8 cellular contexts compared by ENCODE assay signal in the genomic region with DNA sequence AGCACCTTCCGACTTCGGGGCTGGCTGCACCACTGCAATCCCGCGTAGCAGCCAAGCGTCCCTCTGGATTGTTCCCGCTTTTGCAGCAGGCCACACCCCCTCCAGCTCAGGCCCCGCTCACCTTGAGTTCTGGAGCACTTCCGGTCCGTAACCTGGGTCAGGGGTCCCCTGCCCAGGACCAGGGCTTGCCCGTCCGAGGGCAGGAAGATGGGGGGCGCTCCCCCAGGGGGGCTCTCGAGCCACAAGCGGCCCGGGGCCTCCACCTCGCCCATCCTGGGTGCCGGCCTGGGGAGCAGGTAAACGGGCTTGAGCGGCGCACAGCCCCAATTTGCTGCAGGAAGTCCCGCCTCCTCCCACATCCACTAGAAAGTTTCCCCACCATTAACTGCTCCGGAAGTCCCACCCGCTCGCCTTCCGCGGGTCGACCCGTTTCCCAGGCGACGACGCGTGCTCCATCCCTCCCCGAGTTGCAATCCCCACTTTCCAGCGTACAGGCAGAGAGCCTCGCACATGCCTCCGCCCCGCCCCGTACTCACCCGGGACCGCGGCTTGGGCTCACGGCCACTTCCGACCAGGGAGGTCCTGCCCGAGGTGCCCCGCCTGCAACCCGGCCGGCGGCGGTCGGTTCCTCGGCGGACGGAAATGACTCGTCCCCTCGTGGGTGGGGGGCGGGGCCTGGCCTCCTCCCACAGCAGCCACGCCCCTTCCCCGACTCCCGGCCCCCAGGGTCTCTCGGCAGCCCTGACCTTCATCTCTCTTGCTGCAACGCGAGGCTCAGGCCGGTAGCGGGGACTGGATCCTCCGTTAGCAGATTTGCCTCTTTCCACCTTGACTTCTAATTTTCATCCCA. TPM values are rescaled to one million over a fixed set of nuclear protein-coding genes. Genes with fewer than 3 reads are reported as not detected.
DNase-seq lines count a peak whose midpoint lies in the region; ATAC-seq and TF ChIP-seq lines count a peak whose summit lies in the region.

Gene PNKP, minus strand, starts transcription at position 644 of the 850 bp plus-strand sequence. Its CDS starts 372 bp downstream, at position 272.

- ATAC-seq in GM21825 (IDR thresholded peaks at IDR 0.05; ENCODE audit: unreplicated experiment), result peak; percentile 34
- ATAC-seq in naive thymus-derived CD8-positive, alpha-beta T cell, result peak; percentile 51 to 65

- DNase-seq in DMS53 (lab: John Stamatoyannopoulos, UW) (peak; percentile 94), RWPE1 (ENCODE audit: low spot score) (peak; percentile 93), fibroblast of lung (ENCODE audit: low read depth in 2 of 2) (peak; percentile 89 to 91)
- peak; percentile 68 to 82 for DNase-seq in activated T-helper 1 cell treated with anti-CD3 and anti-CD28 coated beads, Interleukin-2, amount 50 U/mL, for 16 hours (ENCODE audit: low read depth in 1 of 2, low spot score in 1 of 2)
- peak; percentile 80 to 94 (median 83) for DNase-seq in naive thymus-derived CD8-positive, alpha-beta T cell
- peak; percentile 78 to 91 (median 85) for DNase-seq in stimulated activated naive CD4-positive, alpha-beta T cell (lab: John Stamatoyannopoulos, UW)

- peak within 1 kb of the TSS; percentile 83 for H3K9ac ChIP-seq in Loucy (ENCODE audit: low read depth, low read length, poor library complexity, severe bottlenecking)
- peak within 1 kb of the TSS; percentile 79 for H3K9ac ChIP-seq in fibroblast of lung (ENCODE audit: insufficient read depth, low read length)

- H3F3A ChIP-seq in Loucy (ENCODE audit: low read depth), result no peaks in the 10 kb centered on the region

- peaks cover 0 to 3% (median 0%) of the 10 kb centered on the region in 9 donors for H3K9me3 Mint-ChIP-seq in naive thymus-derived CD8-positive, alpha-beta T cell

- no peaks in the 10 kb centered on the region for H3K27me3 Mint-ChIP-seq in naive thymus-derived CD8-positive, alpha-beta T cell

- H4K20me1 ChIP-seq in Loucy (ENCODE audit: insufficient read depth, low read length, poor library complexity, severe bottlenecking) (peaks cover 45% of the 10 kb centered on the region), fibroblast of lung (ENCODE audit: control insufficient read depth, extremely low read depth, insufficient read depth, low read length) (no peaks in the 10 kb centered on the region)

- H3K9me3 ChIP-seq in Loucy (ENCODE audit: insufficient read depth, low read depth, low read length) (no peaks in the 10 kb centered on the region), fibroblast of lung (ENCODE audit: control insufficient read depth, insufficient read depth, low read depth, low read length) (no peaks in the 10 kb centered on the region)

- peak within 1 kb of the TSS; percentile 98 for H3K4me3 ChIP-seq in Loucy (ENCODE audit: low read length, poor library complexity, severe bottlenecking)
- peak within 1 kb of the TSS; percentile 76 to 94 (median 79) for H3K4me3 ChIP-seq in fibroblast of lung (replicated peaks in 1 of 4; ENCODE audit: control extremely low read depth in 1 of 4, insufficient read depth in 1 of 4, low read depth in 3 of 4, low read length in 4 of 4)

- peaks cover 0 to 23% (median 0%) of the 10 kb centered on the region in 3 donors for H3K36me3 Mint-ChIP-seq in naive thymus-derived CD8-positive, alpha-beta T cell

- H3K27ac Mint-ChIP-seq in naive thymus-derived CD8-positive, alpha-beta T cell, result peak within 1 kb of the TSS in 4 of 10 donors; percentile 95 to 99 (median 98)

- peaks cover 13% of the 10 kb centered on the region; the same call in 1 of the 2 replicates for H3K36me3 ChIP-seq in Loucy (ENCODE audit: insufficient read depth, low read length)
- H3K36me3 ChIP-seq in fibroblast of lung (ENCODE audit: control insufficient read depth, insufficient read depth, low read length), result peaks cover 17% of the 10 kb centered on the region

- POLR2A ChIA-PET in RWPE1 (lab: Yijun Ruan, JAX; ENCODE audit: low non-redundant PET), result interaction anchor here (1.6 kb wide), 1 partner anchor 10 kb away, joined by 4 read pairs; the partner anchor contains the start of gene AKT1S1
- POLR2A ChIA-PET in naive thymus-derived CD8-positive, alpha-beta T cell (lab: Charles Lee), result interaction anchor here (0.6 to 7.6 kb wide), 11 partner anchors 9 to 274 kb away, joined by 3 to 137 read pairs (median 7); partner anchors contain the start of genes AKT1S1, AP2A1, MED25 and NUP62

- peak within 1 kb of the TSS in 1 of 10 donors; percentile 99 for H3K4me3 Mint-ChIP-seq in naive thymus-derived CD8-positive, alpha-beta T cell

- H3K4me1 Mint-ChIP-seq in naive thymus-derived CD8-positive, alpha-beta T cell, result peaks cover 21 to 65% (median 59%) of the 10 kb centered on the region in 4 donors

- H3K79me2 ChIP-seq in Loucy (ENCODE audit: insufficient read depth, low read length) (peaks cover 49% of the 10 kb centered on the region), fibroblast of lung (ENCODE audit: control insufficient read depth, insufficient read depth, low read length) (peaks cover 24% of the 10 kb centered on the region)

- H2AFZ ChIP-seq in Loucy (ENCODE audit: low read length) (peak within 1 kb of the TSS; percentile 97), fibroblast of lung (ENCODE audit: low read length) (peak within 1 kb of the TSS; percentile 46)

- H3K4me1 ChIP-seq in Loucy (ENCODE audit: insufficient read depth, low read length, poor library complexity, severe bottlenecking) (peaks cover 43% of the 10 kb centered on the region), fibroblast of lung (ENCODE audit: control insufficient read depth, extremely low read depth, insufficient read depth, low read length) (peaks cover 16% of the 10 kb centered on the region)

- no peak for TF ChIP-seq CTCF in Loucy (conservative IDR thresholded peaks at IDR 0.05; ENCODE audit: low read length)
- no peak for TF ChIP-seq CTCF in RWPE1 (conservative IDR thresholded peaks at IDR 0.05; ENCODE audit: low read depth)
- TF ChIP-seq CTCF in fibroblast of lung (conservative IDR thresholded peaks at IDR 0.05 in 1 of 2, IDR thresholded peaks at IDR 0.05 in 1 of 2; ENCODE audit: low read depth in 1 of 2, low read length in 2 of 2), result no peak

- CTCF ChIA-PET in RWPE1 (lab: Yijun Ruan, JAX), result no interaction called here

- no peaks in the 10 kb centered on the region for H3K9me2 ChIP-seq in Loucy (replicated peaks; ENCODE audit: low read depth, low read length)

- peak within 1 kb of the TSS; percentile 96 for H3K27ac ChIP-seq in RWPE1
- peak within 1 kb of the TSS; percentile 78 for H3K27ac ChIP-seq in fibroblast of lung (ENCODE audit: insufficient read depth, low read length)

- H3K4me2 ChIP-seq in Loucy (ENCODE audit: low read depth, low read length, poor library complexity, severe bottlenecking) (peak within 1 kb of the TSS; percentile 98), fibroblast of lung (ENCODE audit: extremely low read depth, insufficient read depth, low read length) (peak within 1 kb of the TSS; percentile 97)

- no peaks in the 10 kb centered on the region for H3K27me3 ChIP-seq in Loucy (ENCODE audit: insufficient read depth, low read length, poor library complexity, severe bottlenecking)
- no peaks in the 10 kb centered on the region for H3K27me3 ChIP-seq in fibroblast of lung (ENCODE audit: control insufficient read depth, insufficient read depth, low read length)

RNA-seq across cellular contexts. Expression of gene PNKP, which starts in this region (rescaled TPM):
- 21.1 and 32.9 TPM in 2 replicates for total RNA-seq in fibroblast of lung
- polyA plus RNA-seq in fibroblast of lung, result 11.0 and 17.0 TPM in 2 replicates
- polyA plus RNA-seq in fibroblast of lung (2012), result 25.9 and 35.8 TPM in 2 replicates
- polyA minus RNA-seq in fibroblast of lung (ENCODE audit: low replicate concordance), result 25.4 and 45.5 TPM in 2 replicates
- 100 to 1,000 TPM; 170 to 176 TPM for total RNA-seq in naive thymus-derived CD8-positive, alpha-beta T cell
- 10 to 100 TPM; 21.1 to 24.3 (median 21.4) TPM for polyA plus RNA-seq in naive thymus-derived CD8-positive, alpha-beta T cell

Comparison
In these comparisons a context has a peak if more than half of its experiments do, and no peak if none do; other contexts are left out.
1. Peak in every context shown above with its lines: DNase-seq, ATAC-seq, H3K4me3 ChIP-seq and H3K27ac ChIP-seq.